1 cellular context compared by ENCODE assay signal in genomic region chr5:5025098-5025773, GRCh38.
TF ChIP-seq lines count a peak whose summit lies in the region.

No MANE protein-coding gene starts in this region.

TF ChIP-seq in K562, 482 proteins besides CTCF, POLR2A, EP300 and RAD21 (continued from another document):
- no peak for TF ChIP-seq CREB5 (CRISPR knock-in tag; IDR thresholded peaks at IDR 0.05)
- no peak for TF ChIP-seq PKNOX1 (IDR thresholded peaks at IDR 0.05)
- TF ChIP-seq NFE2L1 (tag; IDR thresholded peaks at IDR 0.05; ENCODE audit: borderline replicate concordance, low read depth): no peak
- TF ChIP-seq SP2 (IDR thresholded peaks at IDR 0.05; ENCODE audit: extremely low read depth, low read depth, low read length, poor library complexity, severe bottlenecking): no peak
- TF ChIP-seq PHF8 (IDR thresholded peaks at IDR 0.05; ENCODE audit: borderline replicate concordance, low read length): 0 out of 2 replicates have a peak, but pooled peaks have one; percentile 23
- TF ChIP-seq CBFA2T3 (IDR thresholded peaks at IDR 0.05): no peak
- no peak for TF ChIP-seq L3MBTL2 (IDR thresholded peaks at IDR 0.05)
- 0 out of 2 replicates have a peak, but pooled peaks have one; percentile 12 for TF ChIP-seq TAF7 (tag; IDR thresholded peaks at IDR 0.05)
- TF ChIP-seq RUNX1 (IDR thresholded peaks at IDR 0.05; ENCODE audit: low read depth): no peak
- TF ChIP-seq MBD1 (CRISPR knock-in tag; IDR thresholded peaks at IDR 0.05): no peak
- no peak for TF ChIP-seq RBM25 (IDR thresholded peaks at IDR 0.05; ENCODE audit: low read depth, low read length, severe bottlenecking)
- no peak for TF ChIP-seq IRF9 (tag; IDR thresholded peaks at IDR 0.05)
- no peak for TF ChIP-seq ZBTB26 (CRISPR knock-in tag; IDR thresholded peaks at IDR 0.05)
